Comparison of ENCODE assay signal across 13 cellular contexts in genomic region chr2:127134833-127135830, GRCh38. TPM values are rescaled to one million over a fixed set of nuclear protein-coding genes. Genes with fewer than 3 reads are reported as not detected.
DNase-seq lines count a peak whose midpoint lies in the region; ATAC-seq and TF ChIP-seq lines count a peak whose summit lies in the region.
"Had no signal": no experiment of that assay in that cellular context is flagged by ENCODE, and none has a peak within 500 bp of the region (broad histone marks: within the 10 kb centered on the region; RNA-seq: fewer than 3 reads in every experiment).

No MANE protein-coding gene starts in this region.

- no peaks in the 10 kb centered on the region for H3K36me3 Mint-ChIP-seq in activated T-helper 17 cell treated with anti-CD3 and anti-CD28 coated beads, Interleukin-2, amount 50 U/mL, for 72 hours (ENCODE audit: low read depth)

- ATAC-seq in GM21786 (IDR thresholded peaks at IDR 0.05; ENCODE audit: unreplicated experiment) (peak; percentile 72), lung (ENCODE audit: insufficient read depth, low FRiP score) (peak; percentile 12)
- no peak for ATAC-seq in activated T-helper 17 cell treated with anti-CD3 and anti-CD28 coated beads, Interleukin-2, amount 50 U/mL, for 72 hours (replicated peaks)
- ATAC-seq: HCT116 had no signal

- H3K27me3 Mint-ChIP-seq in activated T-helper 17 cell treated with anti-CD3 and anti-CD28 coated beads, Interleukin-2, amount 50 U/mL, for 72 hours: no peaks in the 10 kb centered on the region

- TF ChIP-seq CTCF in WERI-Rb-1 (IDR thresholded peaks at IDR 0.05; ENCODE audit: low read depth, low read length) (no peak), lung (IDR thresholded peaks at IDR 0.05; ENCODE audit: control extremely low read depth, extremely low read depth) (no peak)

- H3K27me3 ChIP-seq in WERI-Rb-1 (ENCODE audit: insufficient read depth, low read depth, severe bottlenecking) (no peaks in the 10 kb centered on the region), lung (ENCODE audit: control insufficient read depth, insufficient read depth) (no peaks in the 10 kb centered on the region)

- H3K27ac Mint-ChIP-seq in activated T-helper 17 cell treated with anti-CD3 and anti-CD28 coated beads, Interleukin-2, amount 50 U/mL, for 72 hours: no peak overlapping the region

- H3K9me3 Mint-ChIP-seq in activated T-helper 17 cell treated with anti-CD3 and anti-CD28 coated beads, Interleukin-2, amount 50 U/mL, for 72 hours: no peaks in the 10 kb centered on the region

- H3K4me3 ChIP-seq in WERI-Rb-1 (ENCODE audit: low read depth, low read length) (no peak overlapping the region), lung (no peak overlapping the region)

- H3K27ac ChIP-seq in WERI-Rb-1 (peak overlapping the region; percentile 25), lung (ENCODE audit: low read depth in 1 of 2, low read length in 1 of 2) (no peak overlapping the region)

- H3K4me3 Mint-ChIP-seq in activated T-helper 17 cell treated with anti-CD3 and anti-CD28 coated beads, Interleukin-2, amount 50 U/mL, for 72 hours: no peak overlapping the region
- H3K4me3 Mint-ChIP-seq: neural crest cell had no signal

- WGBS in lung, 2 donors: 56 to 68% methylated on average over 15 of the region's 15 CpGs

- H3K4me1 Mint-ChIP-seq in activated T-helper 17 cell treated with anti-CD3 and anti-CD28 coated beads, Interleukin-2, amount 50 U/mL, for 72 hours: no peaks in the 10 kb centered on the region
- H3K4me1 Mint-ChIP-seq: neural crest cell had no signal

- peaks cover 4% of the 10 kb centered on the region for H3K9me3 ChIP-seq in WERI-Rb-1 (ENCODE audit: severe bottlenecking)
- H3K9me3 ChIP-seq in lung (ENCODE audit: control insufficient read depth in 2 of 2, insufficient read depth in 1 of 2, low read length in 1 of 2): no peaks in the 10 kb centered on the region

- H3K36me3 ChIP-seq in WERI-Rb-1 (no peaks in the 10 kb centered on the region), lung (ENCODE audit: control insufficient read depth in 2 of 2, insufficient read depth in 2 of 2, low read length in 2 of 2) (no peaks in the 10 kb centered on the region)

- peaks cover 0 to 2% of the 10 kb centered on the region in 2 donors for H3K4me1 ChIP-seq in lung (ENCODE audit: control insufficient read depth in 2 of 2, insufficient read depth in 2 of 2, low read length in 2 of 2)

- peak; percentile 69 for DNase-seq in Ammon's horn (ENCODE audit: low spot score)
- DNase-seq in WERI-Rb-1: peak; percentile 55
- DNase-seq in lung (ENCODE audit: low spot score): no peak
- DNase-seq in LoVo (ENCODE audit: low spot score): no peak
- DNase-seq in activated CD4-positive, alpha-beta T cell treated with anti-CD3 and anti-CD28 coated beads, Interleukin-2, amount 50 U/mL, for 4 hours: no peak
- no peak for DNase-seq in foreskin melanocyte
- DNase-seq: amygdala; NCI-H1092 treated with DMSO at 0.1 percent for 48 hours; stimulated activated naive CD4-positive, alpha-beta T cell treated with Interleukin-2 at 50 U/mL for 16 hours had no signal

RNA-seq across cellular contexts. Expression of gene BIN1, which starts 28.2 kb away (rescaled TPM):
- 10 to 100 TPM; 36.1 to 41.7 TPM for total RNA-seq in lung
- polyA plus RNA-seq in lung: 10 to 100 TPM; 28.8 to 36.2 TPM
- 100 to 1,000 TPM in 1 of 2 donors, 10 to 100 TPM in 1; 84.0 to 110 TPM for total RNA-seq in activated T-helper 17 cell treated with anti-CD3 and anti-CD28 coated beads, Interleukin-2, amount 50 U/mL, for 72 hours

Comparison
In these comparisons a context has a peak if more than half of its experiments do, and no peak if none do; other contexts are left out.
1. DNase-seq: peak in Ammon's horn (single experiment) and WERI-Rb-1 (single experiment); none in lung (single experiment), LoVo (single experiment), activated CD4-positive, alpha-beta T cell treated with anti-CD3 and anti-CD28 coated beads, Interleukin-2, amount 50 U/mL, for 4 hours (0 of 2) and foreskin melanocyte (single experiment).